15 cellular contexts compared by ENCODE assay signal in the genomic region with DNA sequence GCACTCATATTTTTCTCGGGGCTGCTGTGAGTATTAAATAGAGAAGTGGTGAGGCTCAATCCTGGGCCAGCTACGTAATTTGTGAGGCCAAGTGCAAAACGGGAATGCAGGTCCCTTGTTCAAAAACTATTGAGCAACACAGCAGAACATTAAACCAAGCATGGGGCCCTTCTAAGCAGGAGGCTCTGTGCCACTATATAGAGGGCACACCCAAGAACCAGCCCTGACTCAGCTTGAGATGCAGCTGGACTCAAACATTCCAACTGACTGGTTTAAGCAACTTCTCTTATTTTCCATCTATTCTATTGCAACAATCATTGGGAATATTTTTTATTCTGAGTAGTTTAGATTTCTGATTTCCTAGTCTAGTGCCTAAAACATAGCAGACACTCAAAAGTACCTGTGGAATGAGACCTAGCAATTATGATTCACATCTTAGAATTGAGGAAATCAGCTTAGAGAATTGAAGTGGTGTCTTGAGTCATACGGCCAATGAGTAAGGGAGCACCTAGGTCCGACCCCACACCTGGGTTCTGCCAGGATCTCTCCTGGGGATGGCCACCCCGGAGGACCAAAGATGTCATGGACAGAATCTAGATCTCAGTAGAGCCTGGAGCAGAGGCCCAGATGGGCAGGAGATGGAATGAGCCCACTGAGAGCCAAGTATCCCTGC. TPM values are rescaled to one million over a fixed set of nuclear protein-coding genes. Genes with fewer than 3 reads are reported as not detected.
DNase-seq lines count a peak whose midpoint lies in the region; FAIRE-seq and TF ChIP-seq lines count a peak whose summit lies in the region.
"Had no signal": no experiment of that assay in that cellular context is flagged by ENCODE, and none has a peak within 500 bp of the region (broad histone marks: within the 10 kb centered on the region; RNA-seq: fewer than 3 reads in every experiment).

No MANE protein-coding gene starts in this region.

- H3K4me1 ChIP-seq in testis, result no peaks in the 10 kb centered on the region
- H3K4me1 ChIP-seq: uterus had no signal

- H3K27me3 ChIP-seq in bronchial epithelial cell (ENCODE audit: control insufficient read depth, insufficient read depth, low read length), result no peaks in the 10 kb centered on the region
- no peaks in the 10 kb centered on the region for H3K27me3 ChIP-seq in layer of hippocampus (ENCODE audit: control insufficient read depth, insufficient read depth, low read length)
- no peaks in the 10 kb centered on the region for H3K27me3 ChIP-seq in testis
- H3K27me3 ChIP-seq: uterus had no signal

- TF ChIP-seq POLR2A in testis (IDR thresholded peaks at IDR 0.05), result no peak

- no peaks in the 10 kb centered on the region for H3K9me3 ChIP-seq in testis
- H3K9me3 ChIP-seq: uterus had no signal

- peak; percentile 81 for FAIRE-seq in bronchial epithelial cell (lab: Jason Lieb, UNC)

- no peaks in the 10 kb centered on the region for H3K4me1 Mint-ChIP-seq in chondrocyte (ENCODE audit: low read depth)
- H3K4me1 Mint-ChIP-seq in activated naive CD8-positive, alpha-beta T cell treated with anti-CD3 and anti-CD28 coated beads for 36 hours, result peaks cover 5% of the 10 kb centered on the region
- H3K4me1 Mint-ChIP-seq: H9 had no signal

- TF ChIP-seq CTCF in bronchial epithelial cell (IDR thresholded peaks at IDR 0.05; ENCODE audit: insufficient read depth, low read length, severe bottlenecking), result no peak
- no peak for TF ChIP-seq CTCF in testis (IDR thresholded peaks at IDR 0.05)
- TF ChIP-seq CTCF in chondrocyte (IDR thresholded peaks at IDR 0.05), result no peak

- DNase-seq in M059J (ENCODE audit: low read depth) (peak; percentile 50), bronchial epithelial cell (ENCODE audit: low read depth) (peak; percentile 97), testis (peak; percentile 29), chondrocyte (ENCODE audit: low spot score) (no peak), DMS153 (lab: John Stamatoyannopoulos, UW) (no peak), KG1 (lab: John Stamatoyannopoulos, UW) (no peak)
- DNase-seq in activated naive CD8-positive, alpha-beta T cell treated with anti-CD3 and anti-CD28 coated beads for 36 hours, result no peak
- DNase-seq: DMS79 treated with DMSO at 0.1 percent for 48 hours; H9; hippocampal formation; naive thymus-derived CD8-positive, alpha-beta T cell; NK-92 treated with Interleukin-12 subunit alpha and Interleukin-12 subunit beta, amount 100 ng/mL, for 24 hours; stimulated activated CD4-positive, alpha-beta T cell treated with anti-CD3 and anti-CD28 coated beads, Interleukin-2, amount 100 ng/mL, for 48 hours; uterus had no signal

- peaks cover 45% of the 10 kb centered on the region for H3K27me3 Mint-ChIP-seq in chondrocyte (ENCODE audit: low read depth)
- peaks cover 30% of the 10 kb centered on the region for H3K27me3 Mint-ChIP-seq in activated naive CD8-positive, alpha-beta T cell treated with anti-CD3 and anti-CD28 coated beads for 36 hours

- H3K4me3 ChIP-seq in bronchial epithelial cell (ENCODE audit: low read depth, low read length), result no peak overlapping the region
- H3K4me3 ChIP-seq in testis, result no peak overlapping the region
- H3K4me3 ChIP-seq: uterus had no signal

- H3K27ac Mint-ChIP-seq in chondrocyte (ENCODE audit: unreplicated experiment), result no peak overlapping the region
- no peak overlapping the region for H3K27ac Mint-ChIP-seq in activated naive CD8-positive, alpha-beta T cell treated with anti-CD3 and anti-CD28 coated beads for 36 hours
- H3K27ac Mint-ChIP-seq: H9; naive thymus-derived CD8-positive, alpha-beta T cell had no signal

- no peaks in the 10 kb centered on the region for H3K36me3 Mint-ChIP-seq in chondrocyte (ENCODE audit: low read depth)
- no peaks in the 10 kb centered on the region for H3K36me3 Mint-ChIP-seq in activated naive CD8-positive, alpha-beta T cell treated with anti-CD3 and anti-CD28 coated beads for 36 hours
- H3K36me3 Mint-ChIP-seq: naive thymus-derived CD8-positive, alpha-beta T cell had no signal

- H3K36me3 ChIP-seq in bronchial epithelial cell (ENCODE audit: control insufficient read depth, insufficient read depth, low read length) (no peaks in the 10 kb centered on the region), testis (ENCODE audit: low read depth, missing control alignments) (no peaks in the 10 kb centered on the region)
- H3K36me3 ChIP-seq: uterus had no signal

- H3K9me3 Mint-ChIP-seq in chondrocyte (ENCODE audit: low read depth), result peaks cover 2% of the 10 kb centered on the region
- peaks cover 2% of the 10 kb centered on the region for H3K9me3 Mint-ChIP-seq in activated naive CD8-positive, alpha-beta T cell treated with anti-CD3 and anti-CD28 coated beads for 36 hours
- H3K9me3 Mint-ChIP-seq: H9; naive thymus-derived CD8-positive, alpha-beta T cell had no signal

- no peak overlapping the region for H3K4me3 Mint-ChIP-seq in chondrocyte (ENCODE audit: unreplicated experiment)
- no peak overlapping the region for H3K4me3 Mint-ChIP-seq in activated naive CD8-positive, alpha-beta T cell treated with anti-CD3 and anti-CD28 coated beads for 36 hours
- H3K4me3 Mint-ChIP-seq: H9 had no signal

- WGBS in testis, 2 donors, result 73 to 86% methylated on average over 6 of the region's 6 CpGs

- intact Hi-C loops in testis (cut with DNase I; ENCODE audit: low total_unique reads), result no loop called here

- H3K27ac ChIP-seq in layer of hippocampus (ENCODE audit: low read depth, low read length) (peak overlapping the region; percentile 38), testis (peak overlapping the region in 1 of 2 donors; percentile 22)
- H3K27ac ChIP-seq: uterus had no signal

RNA-seq across cellular contexts. Expression of gene SIRPB2, which starts 1.3 kb away (rescaled TPM):
- total RNA-seq in M059J (2014; rRNA removed; shearing (Covaris generic)), result 0.07 TPM in 1 of 2 replicates, not detected in the other
- total RNA-seq in bronchial epithelial cell, result under 0.01 and 0.26 TPM in 2 replicates
- total RNA-seq in testis, result 1 to 10 TPM in 1 of 2 donors, under 1 TPM in 1; 0.63 to 3.3 TPM
- 1.5 TPM for polyA plus RNA-seq in testis (ENCODE audit: insufficient read depth, low read depth, low replicate concordance)
- not detected in 3 replicates for total RNA-seq in chondrocyte
- total RNA-seq in activated naive CD8-positive, alpha-beta T cell treated with anti-CD3 and anti-CD28 coated beads for 36 hours, result not detected
- total RNA-seq: H9; naive thymus-derived CD8-positive, alpha-beta T cell had no signal
- polyA plus RNA-seq: naive thymus-derived CD8-positive, alpha-beta T cell had no signal

RNA-seq across cellular contexts. Expression of gene NSFL1C, which starts 23.3 kb away (rescaled TPM):
- total RNA-seq in M059J (2014; rRNA removed; shearing (Covaris generic)), result 69.2 and 85.5 TPM in 2 replicates
- total RNA-seq in bronchial epithelial cell (18.7 and 19.7 TPM in 2 replicates), testis (10 to 100 TPM; 61.8 to 63.9 TPM), chondrocyte (70.9 to 83.5 TPM (median 75.3 TPM) in 3 replicates)
- 107 TPM for polyA plus RNA-seq in testis (ENCODE audit: insufficient read depth, low read depth, low replicate concordance)
- total RNA-seq in activated naive CD8-positive, alpha-beta T cell treated with anti-CD3 and anti-CD28 coated beads for 36 hours, result 10 to 100 TPM; 94.6 to 96.2 TPM

Comparison
In these comparisons a context has a peak if more than half of its experiments do, and no peak if none do; other contexts are left out.
1. DNase-seq: peak in M059J (single experiment), bronchial epithelial cell (single experiment) and testis (single experiment); none in chondrocyte (single experiment), activated naive CD8-positive, alpha-beta T cell treated with anti-CD3 and anti-CD28 coated beads for 36 hours (single experiment), DMS153 (single experiment) and KG1 (single experiment).